15 cellular contexts compared by ENCODE assay signal in the genomic region with DNA sequence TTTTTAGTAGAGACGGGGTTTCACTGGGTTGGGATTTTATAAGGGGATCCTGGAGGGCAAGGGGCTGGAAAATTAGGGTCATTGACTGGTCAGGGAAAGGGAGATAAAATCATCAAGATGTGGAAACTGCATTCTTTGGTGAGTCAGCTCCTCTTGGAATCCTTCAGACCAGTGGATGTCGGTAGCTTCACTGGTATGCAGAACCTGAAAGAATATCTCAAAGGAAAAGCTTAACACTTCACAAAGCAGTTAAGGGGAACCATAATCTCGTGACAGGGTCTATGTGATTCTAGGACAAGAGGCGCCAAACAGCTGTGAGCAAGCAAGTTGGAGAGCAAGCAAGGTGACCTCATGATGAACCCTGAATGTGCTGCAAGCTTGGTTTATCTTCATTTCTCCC.
DNase-seq lines count a peak whose midpoint lies in the region; ATAC-seq and TF ChIP-seq lines count a peak whose summit lies in the region.
"Had no signal": no experiment of that assay in that cellular context is flagged by ENCODE, and none has a peak within 500 bp of the region (broad histone marks: within the 10 kb centered on the region; RNA-seq: fewer than 3 reads in every experiment).

No MANE protein-coding gene starts in this region.

- peaks cover 0 to 7% of the 10 kb centered on the region in 2 experiments; a peak in 2 of 4 replicates for H3K4me1 ChIP-seq in SK-N-SH (ENCODE audit: control insufficient read depth in 1 of 2, insufficient read depth in 2 of 2, low read depth in 1 of 2, low read length in 1 of 2)
- no peaks in the 10 kb centered on the region for H3K4me1 ChIP-seq in GM23338 (ENCODE audit: insufficient read depth)
- H3K4me1 ChIP-seq: BLaER1, foreskin keratinocyte, tibial artery had no signal

- DNase-seq in ELR (ENCODE audit: low read depth), result peak; percentile 51
- DNase-seq in SK-N-SH, result no peak
- DNase-seq in fibroblast of the aortic adventitia (ENCODE audit: low read depth), result peak; percentile 91
- peak; percentile 61 for DNase-seq in skeletal muscle cell (ENCODE audit: low read depth)
- DNase-seq in T-helper 2 cell, result no peak
- no peak for DNase-seq in coronary artery (ENCODE audit: low spot score)
- no peak for DNase-seq in GM23338 (ENCODE audit: low spot score)
- DNase-seq: activated T-cell treated with anti-CD3 and anti-CD28 coated beads, Interleukin-2, amount 50 U/mL, for 4 hours; DND-41; NCI-H1105 treated with DMSO at 0.1 percent for 48 hours; NCI-H2227 treated with DMSO at 0.1 percent for 48 hours; tibial artery had no signal

- no peak for ATAC-seq in GM23338
- ATAC-seq in HG02642 (IDR thresholded peaks at IDR 0.05; ENCODE audit: poor library complexity, unreplicated experiment), result no peak
- ATAC-seq: activated T-cell treated with anti-CD3 and anti-CD28 coated beads, Interleukin-2, amount 50 U/mL, for 4 hours; foreskin keratinocyte had no signal

- H4K20me1 ChIP-seq in SK-N-SH (ENCODE audit: insufficient read depth) (no peaks in the 10 kb centered on the region), GM23338 (replicated peaks; ENCODE audit: insufficient read depth) (no peaks in the 10 kb centered on the region)
- H4K20me1 ChIP-seq: BLaER1 had no signal

- H3K4me2 ChIP-seq in SK-N-SH (peak overlapping the region; percentile 28; the same call in 1 of the 2 replicates), GM23338 (no peak overlapping the region)
- H3K4me2 ChIP-seq: BLaER1 had no signal

- peaks cover 91% of the 10 kb centered on the region for H3K9me3 Mint-ChIP-seq in GM23338

- H3F3A ChIP-seq in SK-N-SH (replicated peaks; ENCODE audit: insufficient read depth) (no peaks in the 10 kb centered on the region), GM23338 (replicated peaks; ENCODE audit: low read depth) (no peaks in the 10 kb centered on the region)

- H3K79me2 ChIP-seq in SK-N-SH (ENCODE audit: insufficient read depth) (no peaks in the 10 kb centered on the region), GM23338 (replicated peaks; ENCODE audit: insufficient read depth) (no peaks in the 10 kb centered on the region)

- H3K27ac Mint-ChIP-seq in GM23338, result no peak overlapping the region

- H3K9ac ChIP-seq in SK-N-SH, result no peak overlapping the region
- H3K9ac ChIP-seq: BLaER1 had no signal

- no peaks in the 10 kb centered on the region for H3K9me2 ChIP-seq in SK-N-SH
- 0 out of 2 replicates have a peak, but pooled peaks cover 3% of the 10 kb centered on the region for H3K9me2 ChIP-seq in GM23338 (ENCODE audit: insufficient read depth)

- H3K27me3 ChIP-seq in SK-N-SH (ENCODE audit: insufficient read depth), result no peaks in the 10 kb centered on the region
- no peaks in the 10 kb centered on the region for H3K27me3 ChIP-seq in GM23338 (ENCODE audit: insufficient read depth)
- H3K27me3 ChIP-seq: BLaER1, foreskin keratinocyte, tibial artery had no signal

- H3K27me3 Mint-ChIP-seq in GM23338 (ENCODE audit: insufficient read depth, low read depth, poor library complexity), result peaks cover 3% of the 10 kb centered on the region

- TF ChIP-seq EP300 in SK-N-SH (IDR thresholded peaks at IDR 0.05; ENCODE audit: borderline replicate concordance in 1 of 2, low read depth in 1 of 2, low read length in 1 of 2), result peak in 1 of 2 experiments; percentile 47; a peak in 1 of 4 replicates

- H3K9me3 ChIP-seq in SK-N-SH, result no peaks in the 10 kb centered on the region
- H3K9me3 ChIP-seq: tibial artery had no signal

- H3K36me3 ChIP-seq in SK-N-SH (replicated peaks in 1 of 2; ENCODE audit: control insufficient read depth in 1 of 2, insufficient read depth in 2 of 2, low read length in 1 of 2) (no peaks in the 10 kb centered on the region), GM23338 (ENCODE audit: insufficient read depth) (no peaks in the 10 kb centered on the region; the same call in 1 of the 2 replicates)
- H3K36me3 ChIP-seq: BLaER1, tibial artery had no signal

- H3K4me1 Mint-ChIP-seq in GM23338, result no peaks in the 10 kb centered on the region

- H2AFZ ChIP-seq in SK-N-SH (ENCODE audit: low read depth) (no peak overlapping the region; the same call in 1 of the 2 replicates), GM23338 (no peak overlapping the region)

- 20% methylated on average over 4 of the region's 4 CpGs for WGBS in SK-N-SH (ENCODE audit: low lambda C conversion rate)

- peak overlapping the region in 1 of 2 experiments; percentile 56; a peak in 2 of 4 replicates for H3K27ac ChIP-seq in SK-N-SH (ENCODE audit: low read depth in 2 of 2, low read length in 1 of 2)
- H3K27ac ChIP-seq in coronary artery, result no peak overlapping the region
- no peak overlapping the region for H3K27ac ChIP-seq in GM23338 (ENCODE audit: low read depth)
- H3K27ac ChIP-seq: BLaER1, foreskin keratinocyte, tibial artery had no signal

- no peak for TF ChIP-seq CTCF in SK-N-SH (IDR thresholded peaks at IDR 0.05)
- TF ChIP-seq CTCF in fibroblast of the aortic adventitia (IDR thresholded peaks at IDR 0.05; ENCODE audit: insufficient read depth, low read length), result no peak
- TF ChIP-seq CTCF in coronary artery (IDR thresholded peaks at IDR 0.05), result no peak
- no peak for TF ChIP-seq CTCF in GM23338 (conservative IDR thresholded peaks at IDR 0.05; ENCODE audit: low read depth in 2 of 2)

- CTCF ChIA-PET in SK-N-SH (lab: Yijun Ruan, JAX), result no interaction called here

- H3K4me3 Mint-ChIP-seq in GM23338, result no peak overlapping the region
- H3K4me3 Mint-ChIP-seq: activated T-cell treated with anti-CD3 and anti-CD28 coated beads, Interleukin-2, amount 50 U/mL, for 4 hours had no signal

- H3K4me3 ChIP-seq in SK-N-SH (ENCODE audit: low read depth in 2 of 2, low read length in 1 of 2) (peak overlapping the region in 1 of 2 experiments; percentile 2; a peak in 1 of 4 replicates), fibroblast of the aortic adventitia (ENCODE audit: low read depth, low read length) (no peak overlapping the region), skeletal muscle cell (ENCODE audit: low read depth, low read length) (no peak overlapping the region), coronary artery (no peak overlapping the region), GM23338 (no peak overlapping the region)
- H3K4me3 ChIP-seq: BLaER1, tibial artery had no signal

- no peak for TF ChIP-seq RAD21 in SK-N-SH (IDR thresholded peaks at IDR 0.05; ENCODE audit: low read length)

- POLR2A ChIA-PET in SK-N-SH (lab: Yijun Ruan, JAX), result no interaction called here

- peaks cover 24% of the 10 kb centered on the region for H3K36me3 Mint-ChIP-seq in GM23338 (ENCODE audit: low read depth)

TF ChIP-seq in SK-N-SH, 30 proteins besides CTCF, POLR2A, EP300 and RAD21:
- 0 out of 2 replicates have a peak, but pooled peaks have one; percentile 24 for TF ChIP-seq TEAD4 (IDR thresholded peaks at IDR 0.05; ENCODE audit: borderline replicate concordance, insufficient read depth)
- peak; percentile 43; the same call in 1 of the 2 replicates for TF ChIP-seq FOSL2 (IDR thresholded peaks at IDR 0.05; ENCODE audit: borderline replicate concordance, low read depth)
- no peak for TF ChIP-seq GABPA (IDR thresholded peaks at IDR 0.05; ENCODE audit: low read depth)
- TF ChIP-seq TCF12 (IDR thresholded peaks at IDR 0.05), result peak; percentile 39
- peak; percentile 53; the same call in 1 of the 2 replicates for TF ChIP-seq RXRA (IDR thresholded peaks at IDR 0.05; ENCODE audit: borderline replicate concordance, low read depth)
- TF ChIP-seq MXI1 (IDR thresholded peaks at IDR 0.05; ENCODE audit: low read depth, low read length), result no peak

TF ChIP-seq in GM23338, 12 proteins besides CTCF, POLR2A, EP300 and RAD21 (continues in another document):
- TF ChIP-seq STAT1 (IDR thresholded peaks at IDR 0.05; ENCODE audit: unreplicated experiment), result no peak
- TF ChIP-seq ZNF331 (CRISPR knock-in tag; IDR thresholded peaks at IDR 0.05; ENCODE audit: low read depth), result no peak
- no peak for TF ChIP-seq CREB1 (CRISPR knock-in tag; IDR thresholded peaks at IDR 0.05; ENCODE audit: low read depth)
- no peak for TF ChIP-seq JUNB (IDR thresholded peaks at IDR 0.05; ENCODE audit: unreplicated experiment)
- no peak for TF ChIP-seq ZNF114 (CRISPR knock-in tag; IDR thresholded peaks at IDR 0.05)
- TF ChIP-seq, protein P1, sequence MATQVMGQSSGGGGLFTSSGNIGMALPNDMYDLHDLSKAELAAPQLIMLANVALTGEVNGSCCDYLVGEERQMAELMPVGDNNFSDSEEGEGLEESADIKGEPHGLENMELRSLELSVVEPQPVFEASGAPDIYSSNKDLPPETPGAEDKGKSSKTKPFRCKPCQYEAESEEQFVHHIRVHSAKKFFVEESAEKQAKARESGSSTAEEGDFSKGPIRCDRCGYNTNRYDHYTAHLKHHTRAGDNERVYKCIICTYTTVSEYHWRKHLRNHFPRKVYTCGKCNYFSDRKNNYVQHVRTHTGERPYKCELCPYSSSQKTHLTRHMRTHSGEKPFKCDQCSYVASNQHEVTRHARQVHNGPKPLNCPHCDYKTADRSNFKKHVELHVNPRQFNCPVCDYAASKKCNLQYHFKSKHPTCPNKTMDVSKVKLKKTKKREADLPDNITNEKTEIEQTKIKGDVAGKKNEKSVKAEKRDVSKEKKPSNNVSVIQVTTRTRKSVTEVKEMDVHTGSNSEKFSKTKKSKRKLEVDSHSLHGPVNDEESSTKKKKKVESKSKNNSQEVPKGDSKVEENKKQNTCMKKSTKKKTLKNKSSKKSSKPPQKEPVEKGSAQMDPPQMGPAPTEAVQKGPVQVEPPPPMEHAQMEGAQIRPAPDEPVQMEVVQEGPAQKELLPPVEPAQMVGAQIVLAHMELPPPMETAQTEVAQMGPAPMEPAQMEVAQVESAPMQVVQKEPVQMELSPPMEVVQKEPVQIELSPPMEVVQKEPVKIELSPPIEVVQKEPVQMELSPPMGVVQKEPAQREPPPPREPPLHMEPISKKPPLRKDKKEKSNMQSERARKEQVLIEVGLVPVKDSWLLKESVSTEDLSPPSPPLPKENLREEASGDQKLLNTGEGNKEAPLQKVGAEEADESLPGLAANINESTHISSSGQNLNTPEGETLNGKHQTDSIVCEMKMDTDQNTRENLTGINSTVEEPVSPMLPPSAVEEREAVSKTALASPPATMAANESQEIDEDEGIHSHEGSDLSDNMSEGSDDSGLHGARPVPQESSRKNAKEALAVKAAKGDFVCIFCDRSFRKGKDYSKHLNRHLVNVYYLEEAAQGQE (IDR thresholded peaks at IDR 0.05; ENCODE audit: unreplicated experiment), result no peak
- no peak for TF ChIP-seq NANOG (IDR thresholded peaks at IDR 0.05; ENCODE audit: borderline replicate concordance)

Comparison
In these comparisons a context has a peak if more than half of its experiments do, and no peak if none do; other contexts are left out.
1. DNase-seq: peak in ELR (single experiment), fibroblast of the aortic adventitia (single experiment) and skeletal muscle cell (single experiment); none in SK-N-SH (single experiment), T-helper 2 cell (0 of 5), coronary artery (single experiment) and GM23338 (single experiment).